Comparison of ENCODE assay signal across 1 cellular context in genomic region chr15:64985382-64986033, GRCh38.
TF ChIP-seq lines count a peak whose summit lies in the region.

No MANE protein-coding gene starts in this region.

TF ChIP-seq in K562, 482 proteins besides CTCF, POLR2A, EP300 and RAD21:
- TF ChIP-seq, protein P1, sequence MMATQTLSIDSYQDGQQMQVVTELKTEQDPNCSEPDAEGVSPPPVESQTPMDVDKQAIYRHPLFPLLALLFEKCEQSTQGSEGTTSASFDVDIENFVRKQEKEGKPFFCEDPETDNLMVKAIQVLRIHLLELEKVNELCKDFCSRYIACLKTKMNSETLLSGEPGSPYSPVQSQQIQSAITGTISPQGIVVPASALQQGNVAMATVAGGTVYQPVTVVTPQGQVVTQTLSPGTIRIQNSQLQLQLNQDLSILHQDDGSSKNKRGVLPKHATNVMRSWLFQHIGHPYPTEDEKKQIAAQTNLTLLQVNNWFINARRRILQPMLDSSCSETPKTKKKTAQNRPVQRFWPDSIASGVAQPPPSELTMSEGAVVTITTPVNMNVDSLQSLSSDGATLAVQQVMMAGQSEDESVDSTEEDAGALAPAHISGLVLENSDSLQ (IDR thresholded peaks at IDR 0.05), result peak; percentile 44; the same call in 1 of the 2 replicates
- TF ChIP-seq KDM4B (IDR thresholded peaks at IDR 0.05; ENCODE audit: borderline replicate concordance in 2 of 2, low read depth in 1 of 2) (no peak), PBX2 (CRISPR knock-in tag; IDR thresholded peaks at IDR 0.05; ENCODE audit: low read depth) (no peak), PBX2 (tag; conservative IDR thresholded peaks at IDR 0.05; ENCODE audit: low read depth) (peak; percentile 55), ZNF133 (CRISPR knock-in tag; IDR thresholded peaks at IDR 0.05) (no peak), MEIS2 (IDR thresholded peaks at IDR 0.05; ENCODE audit: partially characterized antibody) (peak; percentile 71)
